In genomic region chr2:101406867-101407266, GRCh38 we compare ENCODE assay signal across 18 cellular contexts. TPM values are rescaled to one million over a fixed set of nuclear protein-coding genes. Genes with fewer than 3 reads are reported as not detected.
DNase-seq lines count a peak whose midpoint lies in the region; ATAC-seq, FAIRE-seq and TF ChIP-seq lines count a peak whose summit lies in the region.
"Had no signal": no experiment of that assay in that cellular context is flagged by ENCODE, and none has a peak within 500 bp of the region (broad histone marks: within the 10 kb centered on the region; RNA-seq: fewer than 3 reads in every experiment).

No MANE protein-coding gene starts in this region.

- H3K9me1 ChIP-seq in keratinocyte (ENCODE audit: control insufficient read depth, extremely low read depth, insufficient read depth, low read length), result no peaks in the 10 kb centered on the region

- no peak overlapping the region for H2AFZ ChIP-seq in keratinocyte (ENCODE audit: control insufficient read depth, low read length)
- H2AFZ ChIP-seq in GM23338, result no peak overlapping the region
- H2AFZ ChIP-seq: PC-9 had no signal

- dilution Hi-C loops in keratinocyte (cut with MboI; ENCODE audit: extremely low pct_ligation_motif_present, low sequenced_read_pairs), result no loop called here

- H3K79me2 ChIP-seq in keratinocyte (ENCODE audit: control insufficient read depth, insufficient read depth, low read length) (no peaks in the 10 kb centered on the region), GM23338 (replicated peaks; ENCODE audit: insufficient read depth) (no peaks in the 10 kb centered on the region)

- POLR2A ChIA-PET in BJ (lab: Charles Lee), result no interaction called here

- no peaks in the 10 kb centered on the region for H3K9me2 ChIP-seq in GM23338 (ENCODE audit: insufficient read depth)

- H3K36me3 ChIP-seq in BJ (ENCODE audit: control insufficient read depth, insufficient read depth, low read length), result no peaks in the 10 kb centered on the region
- H3K36me3 ChIP-seq in keratinocyte (ENCODE audit: control insufficient read depth in 2 of 2, extremely low read depth in 1 of 2, insufficient read depth in 2 of 2, low read length in 2 of 2), result no peaks in the 10 kb centered on the region
- H3K36me3 ChIP-seq in GM23338 (ENCODE audit: insufficient read depth), result no peaks in the 10 kb centered on the region

- peaks cover 12% of the 10 kb centered on the region; the same call in 2 of the 3 replicates for H3K4me1 Mint-ChIP-seq in GM23338

- CTCF ChIA-PET in BJ (lab: Yijun Ruan, JAX), result interaction anchor here (1.2 to 5.3 kb wide), 4 partner anchors 13 to 67 kb away, joined by 4 to 38 read pairs (median 8); partner anchors contain the start of gene CREG2

- no peaks in the 10 kb centered on the region for H3K9me3 ChIP-seq in keratinocyte (ENCODE audit: control insufficient read depth, low read depth, low read length)

- no peak overlapping the region for H3K4me2 ChIP-seq in keratinocyte (ENCODE audit: control insufficient read depth, extremely low read depth, insufficient read depth, low read depth, low read length)
- H3K4me2 ChIP-seq in GM23338, result no peak overlapping the region
- H3K4me2 ChIP-seq: PC-9 had no signal

- DNase-seq in BJ (ENCODE audit: low read depth), result peak; percentile 69
- peak; percentile 24 for DNase-seq in KG1 (lab: John Stamatoyannopoulos, UW)
- DNase-seq in amniotic stem cell (lab: John Stamatoyannopoulos, UW), result peak; percentile 35
- DNase-seq in keratinocyte (ENCODE audit: low read depth, low spot score), result peak; percentile 19
- no peak for DNase-seq in GM23338 (ENCODE audit: low spot score)
- DNase-seq in HUDEP-2 (lab: John Stamatoyannopoulos, UW; ENCODE audit: unreplicated experiment in 76 of 76), result no peak
- no peak for DNase-seq in stimulated activated CD4-positive, alpha-beta T cell treated with anti-CD3 and anti-CD28 coated beads, Interleukin-2, amount 100 ng/mL, for 24 hours
- DNase-seq: activated T-cell treated with anti-CD3 and anti-CD28 coated beads for 4 hours; CD8-positive, alpha-beta T cell; left colon; NCI-H2029; PC-9 had no signal

- peaks cover 6% of the 10 kb centered on the region for H3K4me1 ChIP-seq in keratinocyte (ENCODE audit: control insufficient read depth, extremely low read depth, insufficient read depth, low read length)
- no peaks in the 10 kb centered on the region for H3K4me1 ChIP-seq in GM23338 (ENCODE audit: insufficient read depth)

- H3K27me3 ChIP-seq in BJ (ENCODE audit: control insufficient read depth, insufficient read depth, low read length) (no peaks in the 10 kb centered on the region), keratinocyte (ENCODE audit: control insufficient read depth, extremely low read depth, insufficient read depth, low read length) (no peaks in the 10 kb centered on the region), GM23338 (ENCODE audit: insufficient read depth) (no peaks in the 10 kb centered on the region)

- peak; percentile 9; the same call in 1 of the 2 replicates for TF ChIP-seq CTCF in BJ (IDR thresholded peaks at IDR 0.05; ENCODE audit: insufficient read depth, low read depth, low read length)
- no peak for TF ChIP-seq CTCF in keratinocyte (optimal IDR thresholded peaks at IDR 0.05 in 1 of 3, IDR thresholded peaks at IDR 0.05 in 1 of 3, conservative IDR thresholded peaks at IDR 0.05 in 1 of 3; ENCODE audit: extremely low read depth in 1 of 3, insufficient read depth in 2 of 3, low read length in 3 of 3)
- no peak for TF ChIP-seq CTCF in GM23338 (conservative IDR thresholded peaks at IDR 0.05; ENCODE audit: low read depth in 2 of 2)

- H3K9me3 Mint-ChIP-seq in GM23338, result no peaks in the 10 kb centered on the region
- H3K9me3 Mint-ChIP-seq: CD8-positive, alpha-beta T cell; WTC11 had no signal

- no peak overlapping the region for H3K4me3 ChIP-seq in BJ (ENCODE audit: low read depth, low read length)
- H3K4me3 ChIP-seq in keratinocyte (ENCODE audit: control insufficient read depth in 2 of 3, extremely low read depth in 1 of 3, insufficient read depth in 2 of 3, low read depth in 1 of 3, low read length in 3 of 3), result no peak overlapping the region
- no peak overlapping the region for H3K4me3 ChIP-seq in GM23338
- H3K4me3 ChIP-seq: GM12878, PC-9 had no signal

- no peak overlapping the region for H3K4me3 Mint-ChIP-seq in GM23338
- H3K4me3 Mint-ChIP-seq: CD8-positive, alpha-beta T cell; WTC11 had no signal

- H4K20me1 ChIP-seq in keratinocyte (ENCODE audit: control insufficient read depth, extremely low read depth, insufficient read depth, low read length), result no peaks in the 10 kb centered on the region
- no peaks in the 10 kb centered on the region for H4K20me1 ChIP-seq in GM23338 (replicated peaks; ENCODE audit: insufficient read depth)

- H3K27me3 Mint-ChIP-seq in GM23338 (ENCODE audit: insufficient read depth, low read depth, poor library complexity), result peaks cover 11% of the 10 kb centered on the region

- H3F3A ChIP-seq in GM23338 (replicated peaks; ENCODE audit: low read depth), result no peaks in the 10 kb centered on the region

- no peak for ATAC-seq in GM23338
- ATAC-seq in GM21529 (IDR thresholded peaks at IDR 0.05; ENCODE audit: unreplicated experiment), result no peak
- ATAC-seq: CD8-positive, alpha-beta T cell; GM12878; left colon; WTC11 had no signal

- FAIRE-seq in keratinocyte (lab: Jason Lieb, UNC), result peak; percentile 36
- FAIRE-seq: GM12878 had no signal

- no peak overlapping the region for H3K27ac Mint-ChIP-seq in GM23338
- H3K27ac Mint-ChIP-seq: CD8-positive, alpha-beta T cell; WTC11 had no signal

- H3K27ac ChIP-seq in keratinocyte (ENCODE audit: control insufficient read depth, insufficient read depth, low read length) (no peak overlapping the region), GM23338 (ENCODE audit: low read depth) (no peak overlapping the region)
- H3K27ac ChIP-seq: epithelial cell of prostate, PC-9 had no signal

- H3K9ac ChIP-seq in keratinocyte (ENCODE audit: control insufficient read depth, extremely low read depth, insufficient read depth, low read length), result no peak overlapping the region

- H3K36me3 Mint-ChIP-seq in GM23338 (ENCODE audit: low read depth), result no peaks in the 10 kb centered on the region
- H3K36me3 Mint-ChIP-seq: CD8-positive, alpha-beta T cell; WTC11 had no signal

TF ChIP-seq in GM23338, 12 proteins besides CTCF, POLR2A, EP300 and RAD21 (continues in another document):
- TF ChIP-seq ETS1 (IDR thresholded peaks at IDR 0.05) (no peak), STAT1 (IDR thresholded peaks at IDR 0.05; ENCODE audit: unreplicated experiment) (no peak)

RNA-seq across cellular contexts. Expression of gene CREG2, which starts 19.6 kb away (rescaled TPM):
- not detected in 2 replicates for polyA plus RNA-seq in BJ (2011; rRNA removed)
- not detected in 2 replicates for polyA minus RNA-seq in BJ (2011; rRNA and poly(A)+ RNA removed)
- polyA plus RNA-seq in keratinocyte, result 1.7 to 2.8 TPM (median 1.8 TPM) in 3 replicates
- polyA plus RNA-seq in keratinocyte (2011; ENCODE audit: low read depth), result 0.20 TPM
- polyA plus RNA-seq in keratinocyte (2011; cell fraction: cytosol; rRNA removed), result 1.3 and 3.0 TPM in 2 replicates
- polyA plus RNA-seq in keratinocyte (2011; cell fraction: nucleus; rRNA removed), result 1.8 and 2.5 TPM in 2 replicates
- polyA plus RNA-seq in keratinocyte (2012; ENCODE audit: low replicate concordance), result 0.54 and 1.1 TPM in 2 replicates
- polyA minus RNA-seq in keratinocyte, result 0.19 to 0.96 TPM in 2 of 3 replicates, not detected in the other
- polyA minus RNA-seq in keratinocyte (2011; cell fraction: cytosol; rRNA and poly(A)+ RNA removed), result 0.96 TPM
- polyA minus RNA-seq in keratinocyte (2011; cell fraction: nucleus; rRNA and poly(A)+ RNA removed), result 1.2 and 2.2 TPM in 2 replicates
- 0.12 and 2.6 TPM in 2 replicates for total RNA-seq in GM23338 (2014; rRNA removed; shearing (Covaris generic))
- 1.5 and 1.7 TPM in 2 replicates for polyA plus RNA-seq in GM23338 (2016; fragmentation: Nextera tagmentation; extraction: Ambion mirVana)
- total RNA-seq: CD8-positive, alpha-beta T cell; GM12878; HT-29 had no signal
- polyA plus RNA-seq: aorta, GM12878 had no signal

Comparison
In these comparisons a context has a peak if more than half of its experiments do, and no peak if none do; other contexts are left out.
1. DNase-seq: peak in BJ (single experiment), KG1 (single experiment), amniotic stem cell (single experiment) and keratinocyte (single experiment); none in GM23338 (single experiment), HUDEP-2 (0 of 76) and stimulated activated CD4-positive, alpha-beta T cell treated with anti-CD3 and anti-CD28 coated beads, Interleukin-2, amount 100 ng/mL, for 24 hours (0 of 2).